Comparison of ENCODE assay signal across 11 cellular contexts in genomic region chr7:31408120-31408729, GRCh38.
DNase-seq lines count a peak whose midpoint lies in the region; ATAC-seq and TF ChIP-seq lines count a peak whose summit lies in the region.
"Had no signal": no experiment of that assay in that cellular context is flagged by ENCODE, and none has a peak within 500 bp of the region (broad histone marks: within the 10 kb centered on the region; RNA-seq: fewer than 3 reads in every experiment).

No MANE protein-coding gene starts in this region.

- TF ChIP-seq POLR2A in HCT116 (IDR thresholded peaks at IDR 0.05; ENCODE audit: borderline replicate concordance, extremely low read depth, insufficient read depth, insufficient read length) = no peak

- CTCF ChIA-PET in HCT116 (lab: Charles Lee) = interaction anchor here (1.2 kb wide), 1 partner anchor 274 kb away, joined by 4 read pairs; no protein-coding TSS in a partner anchor

- H3K9ac ChIP-seq in HCT116 (ENCODE audit: low read length) = no peak overlapping the region
- H3K9ac ChIP-seq in adipocyte (ENCODE audit: low read length) = no peak overlapping the region

- H2AFZ ChIP-seq in HCT116 (ENCODE audit: low read depth, low read length, poor library complexity, severe bottlenecking) = no peak overlapping the region

- peak overlapping the region; percentile 20; the same call in 1 of the 2 replicates for H3K4me2 ChIP-seq in HCT116 (ENCODE audit: low read length)

- DNase-seq in AG08395 (ENCODE audit: low spot score) (peak; percentile 27), HCT116 (ENCODE audit: low read depth, low spot score) (peak; percentile 18), adipocyte (ENCODE audit: low read depth) (peak; percentile 42), kidney epithelial cell (ENCODE audit: low read depth) (peak; percentile 77), NCI-H1105 (lab: John Stamatoyannopoulos, UW) (no peak), posterior vena cava (ENCODE audit: low spot score) (no peak)
- DNase-seq: activated CD4-positive, alpha-beta T cell treated with anti-CD3 and anti-CD28 coated beads for 36 hours; CD4-positive, alpha-beta memory T cell had no signal

- intact Hi-C loops in HCT116 (cut with micrococcal nuclease) (no loop called here), posterior vena cava (cut with DNase I) (no loop called here)

- POLR2A ChIA-PET in HCT116 (lab: Charles Lee) = no interaction called here

- 0 out of 2 replicates have a peak, but pooled peaks have one; percentile 47 for ATAC-seq in HCT116
- no peak for ATAC-seq in HG02571 (IDR thresholded peaks at IDR 0.05; ENCODE audit: unreplicated experiment)
- ATAC-seq in HG03175 (IDR thresholded peaks at IDR 0.05; ENCODE audit: unreplicated experiment) = no peak
- ATAC-seq: activated CD4-positive, alpha-beta T cell treated with anti-CD3 and anti-CD28 coated beads for 36 hours; activated naive CD4-positive, alpha-beta T cell treated with anti-CD3 and anti-CD28 coated beads, Interleukin-2, amount 50 U/mL, for 72 hours had no signal

- H3K9me2 ChIP-seq in HCT116 (ENCODE audit: insufficient read depth) = 0 out of 2 replicates have a peak, but pooled peaks cover 2% of the 10 kb centered on the region

- no TSS peak for BruUV-seq in HCT116 (replicated peaks; lab: Mats Ljungman, UMichigan)

- H3K79me2 ChIP-seq in HCT116 (ENCODE audit: insufficient read depth, low read length) = no peaks in the 10 kb centered on the region

- no peak for TF ChIP-seq RAD21 in HCT116 (IDR thresholded peaks at IDR 0.05; ENCODE audit: low read depth)

- H3K4me3 ChIP-seq in HCT116 (replicated peaks in 1 of 2; ENCODE audit: low read depth in 1 of 2, low read length in 2 of 2) (no peak overlapping the region), adipocyte (ENCODE audit: low read length) (no peak overlapping the region), kidney epithelial cell (ENCODE audit: low read depth, low read length) (no peak overlapping the region)

- no peaks in the 10 kb centered on the region for H4K20me1 ChIP-seq in HCT116 (ENCODE audit: insufficient read depth)

- peaks cover 0 to 7% of the 10 kb centered on the region in 2 experiments; a peak in 1 of 4 replicates for H3K4me1 ChIP-seq in HCT116 (ENCODE audit: control insufficient read depth in 1 of 2, insufficient read depth in 2 of 2, low read length in 2 of 2)
- H3K4me1 ChIP-seq in adipocyte (ENCODE audit: control insufficient read depth, insufficient read depth, low read length) = peaks cover 5% of the 10 kb centered on the region

- H3K9me3 ChIP-seq in HCT116 (ENCODE audit: control insufficient read depth in 1 of 2, insufficient read depth in 1 of 2, low read depth in 1 of 2, low read length in 2 of 2) = no peaks in the 10 kb centered on the region
- H3K9me3 ChIP-seq in adipocyte (ENCODE audit: control insufficient read depth, low read length) = no peaks in the 10 kb centered on the region

- RAD21 ChIA-PET in HCT116 (lab: Charles Lee; ENCODE audit: low non-redundant PET in 1 of 2, low total read pairs in 2 of 2, uncharacterized antibody in 2 of 2, unreplicated experiment in 2 of 2) = no interaction called here

- H3K36me3 ChIP-seq in HCT116 (ENCODE audit: control insufficient read depth in 1 of 2, insufficient read depth in 2 of 2, low read length in 2 of 2) (no peaks in the 10 kb centered on the region), adipocyte (ENCODE audit: control insufficient read depth, insufficient read depth, low read length, severe bottlenecking) (no peaks in the 10 kb centered on the region), kidney epithelial cell (ENCODE audit: control insufficient read depth, insufficient read depth, low read length) (no peaks in the 10 kb centered on the region)

- H3K27me3 ChIP-seq in HCT116 (ENCODE audit: insufficient read depth, low read length) = peaks cover 8% of the 10 kb centered on the region; the same call in 1 of the 2 replicates
- H3K27me3 ChIP-seq in adipocyte (replicated peaks; ENCODE audit: control insufficient read depth, insufficient read depth, low read length) = peaks cover 1% of the 10 kb centered on the region
- H3K27me3 ChIP-seq in kidney epithelial cell (ENCODE audit: control insufficient read depth, insufficient read depth, low read length) = no peaks in the 10 kb centered on the region

- TF ChIP-seq CTCF in HCT116 (IDR thresholded peaks at IDR 0.05 in 2 of 3, conservative IDR thresholded peaks at IDR 0.05 in 1 of 3; ENCODE audit: borderline replicate concordance in 1 of 3, insufficient read depth in 1 of 3, low read depth in 2 of 3, low read length in 2 of 3) = no peak
- no peak for TF ChIP-seq CTCF in kidney epithelial cell (IDR thresholded peaks at IDR 0.05; ENCODE audit: insufficient read depth, low read length, poor library complexity, severe bottlenecking)

- no peak overlapping the region for H3K27ac ChIP-seq in HCT116 (ENCODE audit: low read depth, low read length)

TF ChIP-seq in HCT116, 20 proteins besides CTCF, POLR2A, EP300 and RAD21:
- TF ChIP-seq SP1 (IDR thresholded peaks at IDR 0.05; ENCODE audit: low read depth) = peak; percentile 36; the same call in 1 of the 2 replicates
- no peak for TF ChIP-seq ZFX (IDR thresholded peaks at IDR 0.05)
- TF ChIP-seq FOSL1 (IDR thresholded peaks at IDR 0.05; ENCODE audit: low read depth) = peak; percentile 56
- peak; percentile 54 for TF ChIP-seq JUND (IDR thresholded peaks at IDR 0.05)
- no peak for TF ChIP-seq EZH2 (IDR thresholded peaks at IDR 0.05)

Comparison
In these comparisons a context has a peak if more than half of its experiments do, and no peak if none do; other contexts are left out.
1. DNase-seq: peak in AG08395 (single experiment), HCT116 (single experiment), adipocyte (single experiment) and kidney epithelial cell (single experiment); none in NCI-H1105 (single experiment) and posterior vena cava (single experiment).